21 cellular contexts compared by ENCODE assay signal in genomic region chr4:113043591-113043990, GRCh38. TPM values are rescaled to one million over a fixed set of nuclear protein-coding genes. Genes with fewer than 3 reads are reported as not detected.
DNase-seq lines count a peak whose midpoint lies in the region; ATAC-seq and TF ChIP-seq lines count a peak whose summit lies in the region.
"Had no signal": no experiment of that assay in that cellular context is flagged by ENCODE, and none has a peak within 500 bp of the region (broad histone marks: within the 10 kb centered on the region; RNA-seq: fewer than 3 reads in every experiment).

No MANE protein-coding gene starts in this region.

- no peaks in the 10 kb centered on the region for H4K20me1 ChIP-seq in PC-3 (ENCODE audit: low read length)

- H3K36me3 ChIP-seq in PC-3 (ENCODE audit: low read depth, low read length) (no peaks in the 10 kb centered on the region), H7 (replicated peaks; ENCODE audit: control insufficient read depth, insufficient read depth, low read length) (no peaks in the 10 kb centered on the region)

- H3K9me3 Mint-ChIP-seq in stimulated activated naive CD8-positive, alpha-beta T cell treated with anti-CD3 and anti-CD28 coated beads, Interleukin-15, amount 100 ng/mL, for 72 hours, result no peaks in the 10 kb centered on the region

- H3K4me2 ChIP-seq in PC-3 (ENCODE audit: low read length), result no peak overlapping the region
- H3K4me2 ChIP-seq: A549 had no signal

- no peaks in the 10 kb centered on the region for H3K4me1 Mint-ChIP-seq in stimulated activated naive CD8-positive, alpha-beta T cell treated with anti-CD3 and anti-CD28 coated beads, Interleukin-15, amount 100 ng/mL, for 72 hours
- H3K4me1 Mint-ChIP-seq: B cell, CD14-positive monocyte had no signal

- intact Hi-C loops in PC-3 (cut with micrococcal nuclease) (no loop called here), dorsolateral prefrontal cortex (cut with DNase I) (no loop called here)

- peak; percentile 12 for DNase-seq in PC-3
- no peak for DNase-seq in dorsolateral prefrontal cortex
- peak; percentile 12 for DNase-seq in fibroblast of the aortic adventitia (ENCODE audit: low read depth)
- peak; percentile 68 for DNase-seq in pons (ENCODE audit: low spot score)
- no peak for DNase-seq in H7
- DNase-seq in stimulated activated naive CD8-positive, alpha-beta T cell treated with anti-CD3 and anti-CD28 coated beads, Interleukin-15, amount 100 ng/mL, for 72 hours, result no peak
- DNase-seq in effector CD8-positive, alpha-beta T cell (lab: John Stamatoyannopoulos, UW), result no peak
- DNase-seq: DMS79 treated with DMSO at 0.1 percent for 48 hours, GM23248, HCEC 1CT, KBM-7, NCI-H1092 treated with DMSO at 0.1 percent for 48 hours, NCI-H1436 treated with DMSO at 0.1 percent for 48 hours, NCI-H2029, NCI-H2227 treated with DMSO at 0.1 percent for 48 hours, NCI-H510A had no signal

- peaks cover 6% of the 10 kb centered on the region for H3K27me3 Mint-ChIP-seq in stimulated activated naive CD8-positive, alpha-beta T cell treated with anti-CD3 and anti-CD28 coated beads, Interleukin-15, amount 100 ng/mL, for 72 hours
- H3K27me3 Mint-ChIP-seq: B cell had no signal

- no peak overlapping the region for H3K4me3 Mint-ChIP-seq in stimulated activated naive CD8-positive, alpha-beta T cell treated with anti-CD3 and anti-CD28 coated beads, Interleukin-15, amount 100 ng/mL, for 72 hours
- H3K4me3 Mint-ChIP-seq: B cell, CD14-positive monocyte had no signal

- H3K79me2 ChIP-seq in PC-3 (ENCODE audit: low read length), result no peaks in the 10 kb centered on the region

- H2AFZ ChIP-seq in PC-3 (ENCODE audit: low read length), result no peak overlapping the region
- H2AFZ ChIP-seq: GM23248 had no signal

- H3K27me3 ChIP-seq in PC-3 (ENCODE audit: low read length) (no peaks in the 10 kb centered on the region), dorsolateral prefrontal cortex (no peaks in the 10 kb centered on the region), H7 (ENCODE audit: control insufficient read depth, insufficient read depth, low read length) (no peaks in the 10 kb centered on the region)

- H3K27ac ChIP-seq in PC-3 (ENCODE audit: low read length) (no peak overlapping the region), dorsolateral prefrontal cortex (peak overlapping the region in 31 of 59 donors; percentile 1 to 70 (median 33))
- H3K27ac ChIP-seq: A549, GM23248 had no signal

- no peak overlapping the region for H3K9ac ChIP-seq in PC-3 (ENCODE audit: low read length)
- H3K9ac ChIP-seq: GM23248 had no signal

- ATAC-seq in PC-3 (peak; percentile 53; the same call in 1 of the 2 replicates), GM19328 (IDR thresholded peaks at IDR 0.05; ENCODE audit: unreplicated experiment) (no peak)
- ATAC-seq in stimulated activated naive CD8-positive, alpha-beta T cell treated with anti-CD3 and anti-CD28 coated beads, Interleukin-15, amount 100 ng/mL, for 72 hours, result no peak
- ATAC-seq: A549, GM12878 had no signal

- no TSS peak for BruUV-seq in PC-3 (replicated peaks; lab: Mats Ljungman, UMichigan)

- no peaks in the 10 kb centered on the region for H3K9me3 ChIP-seq in PC-3 (ENCODE audit: low read length)
- H3K9me3 ChIP-seq: A549 had no signal

- TF ChIP-seq CTCF in PC-3 (conservative IDR thresholded peaks at IDR 0.05; ENCODE audit: low read depth, low read length), result no peak
- no peak for TF ChIP-seq CTCF in dorsolateral prefrontal cortex (IDR thresholded peaks at IDR 0.05 in 54 of 56, conservative IDR thresholded peaks at IDR 0.05 in 2 of 56; ENCODE audit: low read depth in 1 of 56, partially characterized antibody in 56 of 56)
- TF ChIP-seq CTCF in fibroblast of the aortic adventitia (IDR thresholded peaks at IDR 0.05; ENCODE audit: insufficient read depth, low read length), result no peak

- no peaks in the 10 kb centered on the region for H3K4me1 ChIP-seq in PC-3 (ENCODE audit: insufficient read depth, low read length)
- H3K4me1 ChIP-seq: A549 had no signal

- no peak overlapping the region for H3K27ac Mint-ChIP-seq in stimulated activated naive CD8-positive, alpha-beta T cell treated with anti-CD3 and anti-CD28 coated beads, Interleukin-15, amount 100 ng/mL, for 72 hours
- H3K27ac Mint-ChIP-seq: B cell, CD14-positive monocyte had no signal

- POLR2A ChIA-PET in PC-3 (lab: Charles Lee; ENCODE audit: unreplicated experiment), result interaction anchor here (0.7 kb wide), 1 partner anchor 1719 kb away, joined by 4 read pairs; no protein-coding TSS in a partner anchor

- H3K4me3 ChIP-seq in PC-3 (ENCODE audit: low read length) (no peak overlapping the region), dorsolateral prefrontal cortex (no peak overlapping the region), fibroblast of the aortic adventitia (ENCODE audit: low read depth, low read length) (no peak overlapping the region), H7 (ENCODE audit: insufficient read depth, low read depth, low read length) (no peak overlapping the region)
- H3K4me3 ChIP-seq: A549, GM12878, GM23248 had no signal

- CTCF ChIA-PET in PC-3 (lab: Charles Lee), result no interaction called here

- no peaks in the 10 kb centered on the region for H3K9me2 ChIP-seq in PC-3 (replicated peaks; ENCODE audit: low read length)

- no peaks in the 10 kb centered on the region for H3F3A ChIP-seq in PC-3 (ENCODE audit: low read length, unreplicated experiment)

RNA-seq across cellular contexts. Expression of gene ANK2, which starts 5.9 kb away (rescaled TPM):
- total RNA-seq in PC-3 (2014; rRNA removed) (1.4 and 1.8 TPM in 2 replicates), dorsolateral prefrontal cortex (100 to 1,000 TPM; 454 to 846 (median 697) TPM), fibroblast of the aortic adventitia (ENCODE audit: low replicate concordance) (190 and 200 TPM in 2 replicates)
- 13.3 and 18.2 TPM in 2 replicates for total RNA-seq in H7 (2014; rRNA removed; shearing (Covaris generic))

Comparison
In these comparisons a context has a peak if more than half of its experiments do, and no peak if none do; other contexts are left out.
1. DNase-seq: peak in PC-3 (single experiment), fibroblast of the aortic adventitia (single experiment) and pons (single experiment); none in dorsolateral prefrontal cortex (0 of 10), H7 (single experiment), stimulated activated naive CD8-positive, alpha-beta T cell treated with anti-CD3 and anti-CD28 coated beads, Interleukin-15, amount 100 ng/mL, for 72 hours (0 of 2) and effector CD8-positive, alpha-beta T cell (single experiment).